ENCODE assay signal across 1 cellular context in the genomic region with DNA sequence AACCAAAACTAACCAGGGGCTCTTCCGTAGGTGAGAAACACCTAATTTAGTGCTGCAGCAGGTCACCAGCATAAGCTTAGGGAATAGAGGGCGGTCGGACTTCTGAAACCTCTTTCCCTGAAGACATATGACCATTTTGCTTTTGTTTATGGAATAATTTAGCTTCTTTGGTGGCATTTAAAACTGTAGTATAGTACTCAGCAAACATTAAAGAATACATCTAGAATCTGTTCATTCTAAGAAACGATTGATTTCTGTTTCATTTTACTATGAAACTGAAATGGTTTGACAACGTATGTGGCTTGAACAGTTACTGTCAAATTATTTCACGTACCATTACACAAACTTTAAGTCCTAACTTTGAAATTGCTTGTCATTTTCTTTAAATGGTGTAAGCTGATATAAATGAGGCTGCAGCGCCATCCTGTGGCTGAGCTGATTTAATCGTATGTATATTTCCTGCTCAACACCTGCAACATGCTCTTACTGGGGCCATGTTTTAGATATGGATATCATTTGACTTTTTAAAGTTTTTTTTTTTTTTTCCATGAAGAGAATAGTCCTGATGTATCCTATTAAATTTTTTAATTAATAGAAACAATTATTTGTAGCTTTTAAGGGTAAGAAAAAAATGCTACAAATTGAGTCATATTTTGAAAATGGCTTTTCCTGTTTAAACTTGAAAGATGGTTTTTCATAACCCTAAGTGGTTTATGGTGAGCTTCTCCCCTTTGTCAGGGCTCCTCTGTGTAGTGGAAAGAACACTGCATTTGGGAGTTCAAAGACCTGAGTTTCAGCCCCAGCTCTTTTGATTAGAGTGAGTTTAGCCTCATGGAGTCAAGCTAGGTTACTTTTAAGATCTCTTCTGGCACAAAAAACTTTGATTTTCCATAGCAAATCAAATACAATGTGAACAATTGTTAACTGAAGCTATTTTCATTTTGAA.
A peak's percentile ranks its signal among the peaks of the same experiment; 100 is the strongest.
TF ChIP-seq lines count a peak whose summit lies in the region.

No MANE protein-coding gene starts in this region.

TF ChIP-seq in K562, 482 proteins besides CTCF, POLR2A, EP300 and RAD21 (continued from another document):
- no peak for TF ChIP-seq HMGXB4 (CRISPR knock-in tag; IDR thresholded peaks at IDR 0.05)
- TF ChIP-seq SMC3 (conservative IDR thresholded peaks at IDR 0.05; ENCODE audit: insufficient read depth, low read depth, low read length), result peak; percentile 77
- no peak for TF ChIP-seq HNRNPLL (IDR thresholded peaks at IDR 0.05; ENCODE audit: low read depth, low read length, poor library complexity, severe bottlenecking)
- TF ChIP-seq, protein P1, sequence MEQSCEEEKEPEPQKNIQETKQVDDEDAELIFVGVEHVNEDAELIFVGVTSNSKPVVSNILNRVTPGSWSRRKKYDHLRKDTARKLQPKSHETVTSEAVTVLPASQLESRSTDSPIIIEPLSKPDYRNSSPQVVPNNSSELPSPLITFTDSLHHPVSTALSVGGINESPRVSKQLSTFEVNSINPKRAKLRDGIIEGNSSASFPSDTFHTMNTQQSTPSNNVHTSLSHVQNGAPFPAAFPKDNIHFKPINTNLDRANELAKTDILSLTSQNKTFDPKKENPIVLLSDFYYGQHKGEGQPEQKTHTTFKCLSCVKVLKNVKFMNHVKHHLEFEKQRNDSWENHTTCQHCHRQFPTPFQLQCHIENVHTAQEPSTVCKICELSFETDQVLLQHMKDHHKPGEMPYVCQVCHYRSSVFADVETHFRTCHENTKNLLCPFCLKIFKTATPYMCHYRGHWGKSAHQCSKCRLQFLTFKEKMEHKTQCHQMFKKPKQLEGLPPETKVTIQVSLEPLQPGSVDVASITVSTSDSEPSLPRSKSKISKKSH (CRISPR knock-in tag; IDR thresholded peaks at IDR 0.05), result no peak
- peak; percentile 23; the same call in 1 of the 2 replicates for TF ChIP-seq NFE2 (IDR thresholded peaks at IDR 0.05; ENCODE audit: low read depth)
TF ChIP-seq in K562: peak in this region for 5.
